ENCODE assay signal across 32 cellular contexts in the genomic region with DNA sequence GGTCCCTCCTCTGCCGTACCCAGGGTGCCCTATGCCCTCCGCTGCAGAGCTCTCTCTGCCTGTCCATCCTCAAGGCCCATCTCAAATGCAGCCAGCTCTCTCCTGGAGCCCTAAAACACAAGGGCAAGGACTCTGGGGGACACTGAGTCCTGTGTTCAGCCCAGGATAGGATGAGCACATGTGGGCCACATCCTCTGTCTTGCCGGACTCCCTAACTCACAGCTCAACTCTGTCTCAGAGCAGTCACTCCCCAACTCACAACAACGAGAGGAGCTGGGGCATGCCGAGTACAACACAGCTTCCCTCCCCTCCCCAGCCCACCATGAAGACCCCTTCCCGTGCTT.
"Had no signal": no experiment of that assay in that cellular context is flagged by ENCODE, and none has a peak within 500 bp of the region (broad histone marks: within the 10 kb centered on the region; RNA-seq: fewer than 3 reads in every experiment).

No MANE protein-coding gene starts in this region.

- H3K4me3 Mint-ChIP-seq: activated CD4-positive, alpha-beta memory T cell treated with anti-CD3 and anti-CD28 coated beads for 36 hours; activated CD4-positive, alpha-beta T cell treated with anti-CD3 and anti-CD28 coated beads, Interleukin-2, amount 10 ng/mL, durations not matched to agents 24 days and 14 days; activated naive CD4-positive, alpha-beta T cell treated with anti-CD3 and anti-CD28 coated beads for 36 hours; activated naive CD8-positive, alpha-beta T cell treated with anti-CD3 and anti-CD28 coated beads for 36 hours; activated T-helper 1 cell treated with anti-CD3 and anti-CD28 coated beads, Interleukin-12 subunit alpha, Interleukin-12 subunit beta, Interleukin-2, Interleukin-4 antibody, amounts not matched to agents 30 ng/mL and 10 ng/mL and 1 ng/mL, durations not matched to agents 14 hours and 24 hours and 36 hours; effector memory CD8-positive, alpha-beta T cell; naive thymus-derived CD4-positive, alpha-beta T cell; stimulated activated naive B cell treated with anti-CD40 and anti-IgM and Interleukin-4, amounts not matched to agents 10 μg/mL and 1 μg/mL and 100 μg/mL, for 72 hours; T-helper 17 cell had no signal

- H3K36me3 Mint-ChIP-seq: activated CD4-positive, alpha-beta memory T cell treated with anti-CD3 and anti-CD28 coated beads for 36 hours; activated naive CD8-positive, alpha-beta T cell treated with anti-CD3 and anti-CD28 coated beads for 36 hours; naive thymus-derived CD4-positive, alpha-beta T cell; stimulated activated naive B cell treated with anti-CD40 and anti-IgM and Interleukin-4, amounts not matched to agents 10 μg/mL and 1 μg/mL and 100 μg/mL, for 72 hours had no signal

- H3K79me2 ChIP-seq: hepatocyte had no signal

- H3K9me3 Mint-ChIP-seq: activated CD4-positive, alpha-beta memory T cell treated with anti-CD3 and anti-CD28 coated beads for 36 hours; activated CD4-positive, alpha-beta T cell treated with anti-CD3 and anti-CD28 coated beads, Interleukin-2, amount 10 ng/mL, durations not matched to agents 24 days and 14 days; activated naive CD4-positive, alpha-beta T cell treated with anti-CD3 and anti-CD28 coated beads for 36 hours; activated naive CD8-positive, alpha-beta T cell treated with anti-CD3 and anti-CD28 coated beads for 36 hours; activated T-helper 1 cell treated with anti-CD3 and anti-CD28 coated beads, Interleukin-12 subunit alpha, Interleukin-12 subunit beta, Interleukin-2, Interleukin-4 antibody, amounts not matched to agents 30 ng/mL and 10 ng/mL and 1 ng/mL, durations not matched to agents 14 hours and 24 hours and 36 hours; effector memory CD8-positive, alpha-beta T cell; naive thymus-derived CD4-positive, alpha-beta T cell; stimulated activated naive B cell treated with anti-CD40 and anti-IgM and Interleukin-4, amounts not matched to agents 10 μg/mL and 1 μg/mL and 100 μg/mL, for 72 hours had no signal

- H3K27me3 ChIP-seq: adrenal gland, body of pancreas, cardiac muscle cell, gastroesophageal sphincter, ovary, stomach, tibial artery had no signal

- H3K4me3 ChIP-seq: adrenal gland, body of pancreas, cardiac muscle cell, gastroesophageal sphincter, hepatocyte, left ventricle myocardium inferior, lung, ovary, prostate gland, stomach, tibial artery had no signal

- H2AFZ ChIP-seq: hepatocyte had no signal

- DNase-seq: activated CD4-positive, alpha-beta memory T cell treated with anti-CD3 and anti-CD28 coated beads for 36 hours; activated CD4-positive, alpha-beta T cell treated with anti-CD3 and anti-CD28 coated beads, Interleukin-2, amount 10 ng/mL, durations not matched to agents 24 days and 14 days; activated CD4-positive, CD25-positive, alpha-beta regulatory T cell treated with anti-CD3 and anti-CD28 coated beads, Interleukin-2, amount 50 U/mL, for 72 hours; activated CD8-positive, alpha-beta memory T cell treated with anti-CD3 and anti-CD28 coated beads, Interleukin-2, amount 50 U/mL, for 4 hours; activated effector memory CD4-positive, alpha-beta T cell treated with anti-CD3 and anti-CD28 coated beads, Interleukin-2, amount 50 U/mL, for 16 hours; activated naive CD8-positive, alpha-beta T cell treated with anti-CD3 and anti-CD28 coated beads for 36 hours; activated T-cell treated with anti-CD3 and anti-CD28 coated beads, Interleukin-2, amount 50 U/mL, for 1 hour; adrenal gland; cortex of kidney; effector memory CD8-positive, alpha-beta T cell; islet precursor cell; left ventricle myocardium inferior; naive thymus-derived CD4-positive, alpha-beta T cell; ovary; stimulated activated CD4-positive, alpha-beta T cell treated with anti-CD3 and anti-CD28 coated beads, Interleukin-15, amount 100 ng/mL, for 24 hours; stimulated activated CD4-positive, alpha-beta T cell treated with anti-CD3 and anti-CD28 coated beads, Interleukin-2, amount 100 ng/mL, for 24 hours; stimulated activated naive B cell treated with anti-CD40 and anti-IgM and Interleukin-4, amounts not matched to agents 10 μg/mL and 1 μg/mL and 100 μg/mL, for 72 hours; stomach; SW 1271; T-helper 17 cell; T1000; tibial artery; WERI-Rb-1 had no signal

- H3K4me2 ChIP-seq: hepatocyte had no signal

- FAIRE-seq: endothelial cell of umbilical vein had no signal

- H3K9me3 ChIP-seq: adrenal gland, body of pancreas, gastroesophageal sphincter, left ventricle myocardium inferior, ovary, prostate gland, stomach, tibial artery had no signal

- H3K36me3 ChIP-seq: adrenal gland, cardiac muscle cell, gastroesophageal sphincter, left ventricle myocardium inferior, ovary, prostate gland, stomach, tibial artery, WERI-Rb-1 had no signal

- H3K27ac Mint-ChIP-seq: activated CD4-positive, alpha-beta memory T cell treated with anti-CD3 and anti-CD28 coated beads for 36 hours; activated CD4-positive, alpha-beta T cell treated with anti-CD3 and anti-CD28 coated beads, Interleukin-2, amount 10 ng/mL, durations not matched to agents 24 days and 14 days; activated naive CD4-positive, alpha-beta T cell treated with anti-CD3 and anti-CD28 coated beads for 36 hours; activated naive CD8-positive, alpha-beta T cell treated with anti-CD3 and anti-CD28 coated beads for 36 hours; activated T-helper 1 cell treated with anti-CD3 and anti-CD28 coated beads, Interleukin-12 subunit alpha, Interleukin-12 subunit beta, Interleukin-2, Interleukin-4 antibody, amounts not matched to agents 30 ng/mL and 10 ng/mL and 1 ng/mL, durations not matched to agents 14 hours and 24 hours and 36 hours; effector memory CD8-positive, alpha-beta T cell; naive thymus-derived CD4-positive, alpha-beta T cell; stimulated activated naive B cell treated with anti-CD40 and anti-IgM and Interleukin-4, amounts not matched to agents 10 μg/mL and 1 μg/mL and 100 μg/mL, for 72 hours; T-helper 17 cell had no signal

- ATAC-seq: body of pancreas; effector memory CD8-positive, alpha-beta T cell; gastroesophageal sphincter; naive thymus-derived CD4-positive, alpha-beta T cell; stimulated activated naive B cell treated with anti-CD40 and anti-IgM and Interleukin-4, amounts not matched to agents 10 μg/mL and 1 μg/mL and 100 μg/mL, for 72 hours; T-helper 17 cell had no signal

- H3K4me1 ChIP-seq: left ventricle myocardium inferior, prostate gland had no signal

- H3K27ac ChIP-seq: adrenal gland, body of pancreas, cardiac muscle cell, gastroesophageal sphincter, hepatocyte, left ventricle myocardium inferior, ovary, prostate gland, stomach, WERI-Rb-1 had no signal
